ENCODE assay signal across 17 cellular contexts in genomic region chr2:117057021-117057420, GRCh38.
DNase-seq lines count a peak whose midpoint lies in the region; ATAC-seq, FAIRE-seq and TF ChIP-seq lines count a peak whose summit lies in the region.
"Had no signal": no experiment of that assay in that cellular context is flagged by ENCODE, and none has a peak within 500 bp of the region (broad histone marks: within the 10 kb centered on the region; RNA-seq: fewer than 3 reads in every experiment).

No MANE protein-coding gene starts in this region.

- peak overlapping the region; percentile 22 for H3K27ac Mint-ChIP-seq in astrocyte (ENCODE audit: unreplicated experiment)
- no peak overlapping the region for H3K27ac Mint-ChIP-seq in osteocyte (ENCODE audit: unreplicated experiment)

- DNase-seq in HT1080 (ENCODE audit: low read depth) (peak; percentile 23), MG63 (peak; percentile 23), astrocyte (ENCODE audit: low read depth) (no peak), mucosa of descending colon (peak in 1 of 3 donors; percentile 25), NCI-H82 (lab: John Stamatoyannopoulos, UW) (no peak), NCI-H187 (lab: John Stamatoyannopoulos, UW) (no peak), osteocyte (ENCODE audit: extremely low spot score, unreplicated experiment) (no peak)
- DNase-seq: CD8-positive, alpha-beta memory T cell; KBM-7; NCI-H2029 treated with DMSO at 0.1 percent for 48 hours; NCI-H2227 treated with DMSO at 0.1 percent for 48 hours; NCI-H526 treated with DMSO at 0.1 percent for 48 hours; SJCRH30; SW 1271 had no signal

- H3K9ac ChIP-seq in astrocyte (ENCODE audit: low read length) = no peak overlapping the region
- H3K9ac ChIP-seq: BLaER1 had no signal

- no peaks in the 10 kb centered on the region for H4K20me1 ChIP-seq in astrocyte (ENCODE audit: insufficient read depth, low read length)
- H4K20me1 ChIP-seq: BLaER1 had no signal

- H2AFZ ChIP-seq in astrocyte (ENCODE audit: low read depth, low read length) = no peak overlapping the region

- no peaks in the 10 kb centered on the region for H3K79me2 ChIP-seq in astrocyte (ENCODE audit: insufficient read depth, low read length)

- H3K4me3 Mint-ChIP-seq in astrocyte (ENCODE audit: unreplicated experiment) (no peak overlapping the region), osteocyte (ENCODE audit: unreplicated experiment) (no peak overlapping the region)
- H3K4me3 Mint-ChIP-seq: CD8-positive, alpha-beta memory T cell had no signal

- H3K27me3 ChIP-seq in MG63 (no peaks in the 10 kb centered on the region), astrocyte (ENCODE audit: insufficient read depth, low read length) (no peaks in the 10 kb centered on the region)
- H3K27me3 ChIP-seq: BLaER1 had no signal

- no peak overlapping the region for H3K4me3 ChIP-seq in MG63
- no peak overlapping the region for H3K4me3 ChIP-seq in astrocyte (ENCODE audit: insufficient read depth, low read depth, low read length)
- H3K4me3 ChIP-seq in mucosa of descending colon = no peak overlapping the region
- H3K4me3 ChIP-seq: BLaER1, SJCRH30 had no signal

- H3K4me1 Mint-ChIP-seq in astrocyte (ENCODE audit: low read depth, unreplicated experiment) = peaks cover 15% of the 10 kb centered on the region
- H3K4me1 Mint-ChIP-seq in osteocyte (ENCODE audit: unreplicated experiment) = no peaks in the 10 kb centered on the region
- H3K4me1 Mint-ChIP-seq: CD8-positive, alpha-beta memory T cell had no signal

- H3K9me3 Mint-ChIP-seq in astrocyte (ENCODE audit: unreplicated experiment) = no peaks in the 10 kb centered on the region
- peaks cover 26% of the 10 kb centered on the region for H3K9me3 Mint-ChIP-seq in osteocyte (ENCODE audit: unreplicated experiment)

- H3K27ac ChIP-seq in astrocyte (ENCODE audit: low read depth, low read length) = no peak overlapping the region
- H3K27ac ChIP-seq: BLaER1, HL-60, SJCRH30 had no signal

- H3K4me2 ChIP-seq in astrocyte (ENCODE audit: low read length) = no peak overlapping the region
- H3K4me2 ChIP-seq: BLaER1 had no signal

- no peak for FAIRE-seq in astrocyte (lab: Jason Lieb, UNC)
- FAIRE-seq: H54 had no signal

- H3K9me3 ChIP-seq in MG63 (no peaks in the 10 kb centered on the region; the same call in 1 of the 2 replicates), astrocyte (ENCODE audit: insufficient read depth, low read depth, low read length) (no peaks in the 10 kb centered on the region), mucosa of descending colon (no peaks in the 10 kb centered on the region)
- H3K9me3 ChIP-seq: SJCRH30 had no signal

- ATAC-seq in mucosa of descending colon = peak; percentile 79

- no peak for TF ChIP-seq CTCF in astrocyte (IDR thresholded peaks at IDR 0.05; ENCODE audit: insufficient read depth, low read depth, low read length)
- no peak for TF ChIP-seq CTCF in mucosa of descending colon (IDR thresholded peaks at IDR 0.05)
- no peak for TF ChIP-seq CTCF in osteocyte (IDR thresholded peaks at IDR 0.05)

- H3K4me1 ChIP-seq in astrocyte (ENCODE audit: insufficient read depth, low read length) = no peaks in the 10 kb centered on the region
- H3K4me1 ChIP-seq in mucosa of descending colon (ENCODE audit: low read depth) = no peaks in the 10 kb centered on the region
- H3K4me1 ChIP-seq: SJCRH30 had no signal

- H3K36me3 ChIP-seq in MG63 (no peaks in the 10 kb centered on the region), astrocyte (ENCODE audit: insufficient read depth, low read length) (no peaks in the 10 kb centered on the region), mucosa of descending colon (ENCODE audit: low read depth) (no peaks in the 10 kb centered on the region)
- H3K36me3 ChIP-seq: BLaER1, SJCRH30 had no signal

- H3K27me3 Mint-ChIP-seq in astrocyte (ENCODE audit: low read depth, unreplicated experiment) (no peaks in the 10 kb centered on the region), osteocyte (ENCODE audit: unreplicated experiment) (no peaks in the 10 kb centered on the region)
- H3K27me3 Mint-ChIP-seq: CD8-positive, alpha-beta memory T cell had no signal

- intact Hi-C loops in mucosa of descending colon (cut with DNase I, micrococcal nuclease) = no loop called here

- H3K36me3 Mint-ChIP-seq in astrocyte (ENCODE audit: low read depth, unreplicated experiment) (no peaks in the 10 kb centered on the region), osteocyte (ENCODE audit: unreplicated experiment) (no peaks in the 10 kb centered on the region)
- H3K36me3 Mint-ChIP-seq: CD8-positive, alpha-beta memory T cell had no signal

Comparison
In these comparisons a context has a peak if more than half of its experiments do, and no peak if none do; other contexts are left out.
1. DNase-seq: peak in HT1080 (single experiment) and MG63 (single experiment); none in astrocyte (single experiment), NCI-H82 (single experiment), NCI-H187 (0 of 2) and osteocyte (single experiment).